In genomic region chr7:63927261-63927660, GRCh38 we compare ENCODE assay signal across 11 cellular contexts.
DNase-seq lines count a peak whose midpoint lies in the region; ATAC-seq and TF ChIP-seq lines count a peak whose summit lies in the region.
"Had no signal": no experiment of that assay in that cellular context is flagged by ENCODE, and none has a peak within 500 bp of the region (broad histone marks: within the 10 kb centered on the region; RNA-seq: fewer than 3 reads in every experiment).

No MANE protein-coding gene starts in this region.

- H3K4me1 ChIP-seq in Panc1 (ENCODE audit: control insufficient read depth, insufficient read depth, low read length) (no peaks in the 10 kb centered on the region), left lung (no peaks in the 10 kb centered on the region), stomach (peaks cover 0 to 17% (median 4%) of the 10 kb centered on the region in 4 donors)

- peaks cover 11% of the 10 kb centered on the region for H3K4me1 Mint-ChIP-seq in activated CD8-positive, alpha-beta memory T cell treated with anti-CD3 and anti-CD28 coated beads, Interleukin-2, amount 10 ng/mL, durations not matched to agents 7 days and 5 days
- peaks cover 20% of the 10 kb centered on the region for H3K4me1 Mint-ChIP-seq in CD14-positive monocyte

- H3K27ac Mint-ChIP-seq in activated CD8-positive, alpha-beta memory T cell treated with anti-CD3 and anti-CD28 coated beads, Interleukin-2, amount 10 ng/mL, durations not matched to agents 7 days and 5 days = no peak overlapping the region
- no peak overlapping the region for H3K27ac Mint-ChIP-seq in CD14-positive monocyte

- no peak for ATAC-seq in activated CD8-positive, alpha-beta memory T cell treated with anti-CD3 and anti-CD28 coated beads, Interleukin-2, amount 10 ng/mL, durations not matched to agents 7 days and 5 days
- ATAC-seq in Panc1 (no peak), left lung (no peak)

- no peak for TF ChIP-seq POLR2A in stomach (IDR thresholded peaks at IDR 0.05)

- CTCF ChIA-PET in activated CD8-positive, alpha-beta memory T cell treated with anti-CD3 and anti-CD28 coated beads, Interleukin-2, amount 10 ng/mL, durations not matched to agents 7 days and 5 days (lab: Charles Lee) = no interaction called here
- CTCF ChIA-PET in Panc1 (lab: Charles Lee) = no interaction called here

- H3K36me3 Mint-ChIP-seq in activated CD8-positive, alpha-beta memory T cell treated with anti-CD3 and anti-CD28 coated beads, Interleukin-2, amount 10 ng/mL, durations not matched to agents 7 days and 5 days = peaks cover 7% of the 10 kb centered on the region
- no peaks in the 10 kb centered on the region for H3K36me3 Mint-ChIP-seq in CD14-positive monocyte

- H3K4me3 ChIP-seq in Panc1 (ENCODE audit: low read depth in 2 of 2, low read length in 2 of 2) (peak overlapping the region; percentile 62), left lung (peak overlapping the region; percentile 65 to 71), stomach (peak overlapping the region; percentile 42 to 73 (median 62))

- no peaks in the 10 kb centered on the region for H3K27me3 Mint-ChIP-seq in activated CD8-positive, alpha-beta memory T cell treated with anti-CD3 and anti-CD28 coated beads, Interleukin-2, amount 10 ng/mL, durations not matched to agents 7 days and 5 days
- peaks cover 0 to 3% (median 2%) of the 10 kb centered on the region in 3 donors for H3K27me3 Mint-ChIP-seq in CD14-positive monocyte (ENCODE audit: low read depth in 3 of 3)

- BruUV-seq in Panc1 (replicated peaks; lab: Mats Ljungman, UMichigan) = no TSS peak

- in situ Hi-C loops in Panc1 (cut with HindIII; ENCODE audit: low pct_unique_long_range_greater_than_20kb, low sequenced_read_pairs) = no loop called here

- TF ChIP-seq EP300 in stomach (IDR thresholded peaks at IDR 0.05) = no peak

- TF ChIP-seq CTCF in Panc1 (IDR thresholded peaks at IDR 0.05) (no peak), left lung (IDR thresholded peaks at IDR 0.05) (no peak), stomach (IDR thresholded peaks at IDR 0.05) (no peak), CD14-positive monocyte (IDR thresholded peaks at IDR 0.05) (no peak)

- POLR2A ChIA-PET in Panc1 (lab: Charles Lee) = no interaction called here

- 73 to 86% (median 79%) methylated on average over 3 to 5 of the region's 5 CpGs for WGBS in stomach, 5 donors

- H3K9me3 ChIP-seq in Panc1 (ENCODE audit: control insufficient read depth, insufficient read depth, low read depth, low read length) (peaks cover 12% of the 10 kb centered on the region; the same call in 1 of the 2 replicates), left lung (peaks cover 0 to 45% of the 10 kb centered on the region in 2 donors), stomach (peaks cover 0 to 58% (median 15%) of the 10 kb centered on the region in 4 donors)

- DNase-seq in activated CD8-positive, alpha-beta memory T cell treated with anti-CD3 and anti-CD28 coated beads, Interleukin-2, amount 10 ng/mL, durations not matched to agents 7 days and 5 days = no peak
- no peak for DNase-seq in activated CD8-positive, alpha-beta memory T cell treated with anti-CD3 and anti-CD28 coated beads, Interleukin-2, amount 50 U/mL, for 4 hours
- no peak for DNase-seq in Panc1 (ENCODE audit: low read depth, low spot score)
- no peak for DNase-seq in left lung
- DNase-seq in stomach = no peak
- no peak for DNase-seq in RKO (ENCODE audit: low spot score)
- DNase-seq in 8988T = no peak
- DNase-seq in CD14-positive monocyte (ENCODE audit: low spot score) = no peak
- DNase-seq: DMS153, NCI-H2107 had no signal

- H3K27me3 ChIP-seq in Panc1 (ENCODE audit: control insufficient read depth, insufficient read depth, low read length) (no peaks in the 10 kb centered on the region), left lung (no peaks in the 10 kb centered on the region), stomach (peaks cover 0 to 14% (median 0%) of the 10 kb centered on the region in 3 donors)
- H3K27me3 ChIP-seq: tibial nerve had no signal

- H3K4me3 Mint-ChIP-seq in activated CD8-positive, alpha-beta memory T cell treated with anti-CD3 and anti-CD28 coated beads, Interleukin-2, amount 10 ng/mL, durations not matched to agents 7 days and 5 days = peak overlapping the region; percentile 82
- no peak overlapping the region for H3K4me3 Mint-ChIP-seq in CD14-positive monocyte

- intact Hi-C loops in Panc1 (cut with micrococcal nuclease; ENCODE audit: unreplicated experiment) = no loop called here
- intact Hi-C loops in left lung (cut with DNase I) = no loop called here
- intact Hi-C loops in stomach (cut with DNase I; ENCODE audit: low total_unique reads) = no loop called here
- intact Hi-C loops in CD14-positive monocyte (cut with micrococcal nuclease) = loop anchor here (5.0 to 10.0 kb wide), 3 partner anchors 385 to 1448 kb away; partner anchors contain the start of genes ZNF680 (in 1 of the 2), ZNF736 (in 1 of the 2) and ZNF92 (in 1 of the 2)

- H3K36me3 ChIP-seq in Panc1 (ENCODE audit: control insufficient read depth, insufficient read depth, low read length) = no peaks in the 10 kb centered on the region
- no peaks in the 10 kb centered on the region for H3K36me3 ChIP-seq in left lung
- no peaks in the 10 kb centered on the region for H3K36me3 ChIP-seq in stomach
- H3K36me3 ChIP-seq: tibial nerve had no signal

- H3K27ac ChIP-seq in Panc1 (ENCODE audit: low read length) (peak overlapping the region; percentile 89), left lung (peak overlapping the region in 1 of 2 donors; percentile 93), stomach (peak overlapping the region in 2 of 5 donors; percentile 89)

- H3K9me3 Mint-ChIP-seq in activated CD8-positive, alpha-beta memory T cell treated with anti-CD3 and anti-CD28 coated beads, Interleukin-2, amount 10 ng/mL, durations not matched to agents 7 days and 5 days (ENCODE audit: low read depth) = peaks cover 15% of the 10 kb centered on the region
- H3K9me3 Mint-ChIP-seq in CD14-positive monocyte = peaks cover 18 to 60% (median 47%) of the 10 kb centered on the region in 7 donors

Comparison
In these comparisons a context has a peak if more than half of its experiments do, and no peak if none do; other contexts are left out.
1. intact Hi-C loops: an anchor here in CD14-positive monocyte (5.0 to 10.0 kb wide); none called in Panc1, left lung and stomach.